12 cellular contexts compared by ENCODE assay signal in the genomic region with DNA sequence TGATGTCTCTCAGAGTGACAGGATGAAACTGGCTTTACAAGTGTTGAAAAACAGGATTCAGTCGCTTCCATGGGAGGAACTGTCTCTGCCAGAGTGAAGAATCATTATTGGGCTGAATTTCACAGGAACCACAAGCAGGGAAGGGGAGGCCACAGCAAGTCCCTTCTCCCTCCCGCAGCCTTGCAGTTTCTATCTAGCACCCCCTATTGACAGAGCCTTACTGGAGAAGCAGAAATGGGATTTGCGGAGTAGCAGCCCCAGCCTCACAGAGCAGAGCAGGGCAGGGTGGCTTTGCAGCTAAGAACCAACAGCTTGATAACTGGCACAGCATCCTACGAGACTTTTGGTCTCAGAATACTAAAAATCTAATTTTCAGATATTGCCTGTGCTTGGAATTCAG.
DNase-seq lines count a peak whose midpoint lies in the region; ATAC-seq, FAIRE-seq and TF ChIP-seq lines count a peak whose summit lies in the region.
"Had no signal": no experiment of that assay in that cellular context is flagged by ENCODE, and none has a peak within 500 bp of the region (broad histone marks: within the 10 kb centered on the region; RNA-seq: fewer than 3 reads in every experiment).

No MANE protein-coding gene starts in this region.

- H3K4me2 ChIP-seq in HepG2 (ENCODE audit: low read depth, low read length) = no peak overlapping the region
- 0 out of 2 replicates have a peak overlapping the region, but pooled peaks have one; percentile 34 for H3K4me2 ChIP-seq in PC-3 (ENCODE audit: low read length)

- BruUV-seq in HepG2 (replicated peaks; lab: Mats Ljungman, UMichigan) (no TSS peak), PC-3 (replicated peaks; lab: Mats Ljungman, UMichigan) (no TSS peak)

- H4K20me1 ChIP-seq in HepG2 (ENCODE audit: insufficient read depth, low read length) = no peaks in the 10 kb centered on the region
- H4K20me1 ChIP-seq in PC-3 (ENCODE audit: low read length) = no peaks in the 10 kb centered on the region

- FAIRE-seq in HepG2 (lab: Jason Lieb, UNC) = no peak

- in situ Hi-C loops in HepG2 (cut with HindIII; ENCODE audit: extremely low pct_ligation_motif_present, low pct_unique_long_range_greater_than_20kb) = no loop called here

- CTCF ChIA-PET in HepG2 (lab: Yijun Ruan, JAX; ENCODE audit: low intra/inter-chr PET ratio, low total read pairs) = no interaction called here
- CTCF ChIA-PET in PC-3 (lab: Charles Lee) = interaction anchor here (0.7 kb wide), 1 partner anchor 185 kb away, joined by 3 read pairs; no protein-coding TSS in a partner anchor

- DNase-seq in HepG2 (ENCODE audit: low spot score) = no peak
- DNase-seq in right lobe of liver = no peak
- peak; percentile 3 for DNase-seq in PC-3
- DNase-seq in fibroblast of villous mesenchyme (ENCODE audit: low read depth) = no peak
- no peak for DNase-seq in glomerular visceral epithelial cell (ENCODE audit: extremely low spot score)
- DNase-seq in SHP77 treated with DMSO at 0.1 percent for 48 hours (lab: John Stamatoyannopoulos, UW) = no peak
- DNase-seq: body of pancreas, HFFc6, NCI-H187 treated with DMSO at 0.1 percent for 48 hours had no signal

- no peak overlapping the region for H3K4me3 ChIP-seq in HepG2 (replicated peaks in 1 of 3; ENCODE audit: insufficient read depth in 1 of 3, low read depth in 2 of 3, low read length in 3 of 3)
- no peak overlapping the region for H3K4me3 ChIP-seq in right lobe of liver
- no peak overlapping the region for H3K4me3 ChIP-seq in PC-3 (ENCODE audit: low read length)
- H3K4me3 ChIP-seq in fibroblast of villous mesenchyme (ENCODE audit: low read depth, low read length) = no peak overlapping the region
- H3K4me3 ChIP-seq: body of pancreas had no signal

- peak; percentile 50 for TF ChIP-seq CTCF in HepG2 (CRISPR knock-in tag; IDR thresholded peaks at IDR 0.05)
- TF ChIP-seq CTCF in right lobe of liver (IDR thresholded peaks at IDR 0.05) = peak in 1 of 4 donors; percentile 14
- no peak; the same call in 1 of the 2 replicates for TF ChIP-seq CTCF in PC-3 (conservative IDR thresholded peaks at IDR 0.05; ENCODE audit: low read depth, low read length)
- TF ChIP-seq CTCF in fibroblast of villous mesenchyme (IDR thresholded peaks at IDR 0.05; ENCODE audit: insufficient read depth, low read depth, low read length) = peak; percentile 19

- no peaks in the 10 kb centered on the region for H3K9me3 ChIP-seq in HepG2 (ENCODE audit: low read length)
- no peaks in the 10 kb centered on the region for H3K9me3 ChIP-seq in right lobe of liver
- H3K9me3 ChIP-seq in PC-3 (ENCODE audit: low read length) = no peaks in the 10 kb centered on the region
- H3K9me3 ChIP-seq: body of pancreas, neutrophil had no signal

- no peak overlapping the region for H3K27ac ChIP-seq in HepG2 (ENCODE audit: extremely low read length, insufficient read depth, low read length)
- no peak overlapping the region for H3K27ac ChIP-seq in right lobe of liver
- peak overlapping the region; percentile 74 for H3K27ac ChIP-seq in PC-3 (ENCODE audit: low read length)
- H3K27ac ChIP-seq: body of pancreas, neutrophil had no signal

- H3F3A ChIP-seq in PC-3 (ENCODE audit: low read length, unreplicated experiment) = no peaks in the 10 kb centered on the region

- TF ChIP-seq POLR2A in HepG2 (IDR thresholded peaks at IDR 0.05; ENCODE audit: insufficient read depth in 1 of 2, low read depth in 2 of 2, low read length in 2 of 2) = no peak
- no peak for TF ChIP-seq POLR2A in right lobe of liver (IDR thresholded peaks at IDR 0.05)

- TF ChIP-seq EP300 in HepG2 (IDR thresholded peaks at IDR 0.05; ENCODE audit: low read depth in 2 of 2, low read length in 2 of 2) (no peak), HepG2 (CRISPR knock-in tag; IDR thresholded peaks at IDR 0.05; ENCODE audit: borderline replicate concordance) (no peak)

- WGBS in HepG2 (ENCODE audit: low lambda C conversion rate) = 35% methylated on average over 3 of the region's 4 CpGs
- WGBS in right lobe of liver (ENCODE audit: insufficient coverage, low coverage, low lambda C conversion rate, missing lambda C conversion rate) = 36% methylated on average over 2 of the region's 4 CpGs

- H3K9me2 ChIP-seq in PC-3 (replicated peaks; ENCODE audit: low read length) = no peaks in the 10 kb centered on the region

- POLR2A ChIA-PET in HepG2 (lab: Yijun Ruan, JAX) (no interaction called here), PC-3 (lab: Charles Lee; ENCODE audit: unreplicated experiment) (no interaction called here)

- H3K79me2 ChIP-seq in HepG2 (ENCODE audit: insufficient read depth, low read length) (no peaks in the 10 kb centered on the region), PC-3 (ENCODE audit: low read length) (no peaks in the 10 kb centered on the region)

- H3K9ac ChIP-seq in HepG2 (ENCODE audit: insufficient read depth, low read depth, low read length) = no peak overlapping the region
- H3K9ac ChIP-seq in PC-3 (ENCODE audit: low read length) = no peak overlapping the region

- no peak for TF ChIP-seq RAD21 in HepG2 (CRISPR knock-in tag; IDR thresholded peaks at IDR 0.05)

- intact Hi-C loops in HepG2 (cut with micrococcal nuclease; ENCODE audit: unreplicated experiment) (no loop called here), right lobe of liver (cut with DNase I) (no loop called here), PC-3 (cut with micrococcal nuclease) (no loop called here)

- H3K4me1 ChIP-seq in HepG2 (ENCODE audit: insufficient read depth, low read length) (no peaks in the 10 kb centered on the region), right lobe of liver (no peaks in the 10 kb centered on the region), PC-3 (ENCODE audit: insufficient read depth, low read length) (peaks cover 26% of the 10 kb centered on the region)
- H3K4me1 ChIP-seq: body of pancreas had no signal

- ATAC-seq in HepG2 (0 out of 3 replicates have a peak, but pooled peaks have one; percentile 25), right lobe of liver (no peak), PC-3 (no peak), HG03039 (IDR thresholded peaks at IDR 0.05; ENCODE audit: unreplicated experiment) (no peak), HG02870 (IDR thresholded peaks at IDR 0.05; ENCODE audit: unreplicated experiment) (no peak)
- ATAC-seq: body of pancreas had no signal

- H2AFZ ChIP-seq in HepG2 (ENCODE audit: low read length) = no peak overlapping the region
- no peak overlapping the region for H2AFZ ChIP-seq in PC-3 (ENCODE audit: low read length)

- H3K27me3 ChIP-seq in HepG2 (ENCODE audit: control insufficient read depth in 1 of 2, insufficient read depth in 2 of 2, low read length in 2 of 2) (no peaks in the 10 kb centered on the region), right lobe of liver (no peaks in the 10 kb centered on the region), PC-3 (ENCODE audit: low read length) (no peaks in the 10 kb centered on the region)
- H3K27me3 ChIP-seq: body of pancreas, neutrophil had no signal

- H3K36me3 ChIP-seq in HepG2 (replicated peaks in 1 of 2; ENCODE audit: control insufficient read depth in 1 of 2, insufficient read depth in 2 of 2, low read length in 2 of 2) (no peaks in the 10 kb centered on the region), right lobe of liver (no peaks in the 10 kb centered on the region), PC-3 (ENCODE audit: low read depth, low read length) (no peaks in the 10 kb centered on the region)
- H3K36me3 ChIP-seq: neutrophil had no signal

TF ChIP-seq in HepG2, 621 proteins besides CTCF, POLR2A, EP300 and RAD21:
- TF ChIP-seq ZKSCAN5 (CRISPR knock-in tag; IDR thresholded peaks at IDR 0.05) = no peak
- TF ChIP-seq, protein P1, sequence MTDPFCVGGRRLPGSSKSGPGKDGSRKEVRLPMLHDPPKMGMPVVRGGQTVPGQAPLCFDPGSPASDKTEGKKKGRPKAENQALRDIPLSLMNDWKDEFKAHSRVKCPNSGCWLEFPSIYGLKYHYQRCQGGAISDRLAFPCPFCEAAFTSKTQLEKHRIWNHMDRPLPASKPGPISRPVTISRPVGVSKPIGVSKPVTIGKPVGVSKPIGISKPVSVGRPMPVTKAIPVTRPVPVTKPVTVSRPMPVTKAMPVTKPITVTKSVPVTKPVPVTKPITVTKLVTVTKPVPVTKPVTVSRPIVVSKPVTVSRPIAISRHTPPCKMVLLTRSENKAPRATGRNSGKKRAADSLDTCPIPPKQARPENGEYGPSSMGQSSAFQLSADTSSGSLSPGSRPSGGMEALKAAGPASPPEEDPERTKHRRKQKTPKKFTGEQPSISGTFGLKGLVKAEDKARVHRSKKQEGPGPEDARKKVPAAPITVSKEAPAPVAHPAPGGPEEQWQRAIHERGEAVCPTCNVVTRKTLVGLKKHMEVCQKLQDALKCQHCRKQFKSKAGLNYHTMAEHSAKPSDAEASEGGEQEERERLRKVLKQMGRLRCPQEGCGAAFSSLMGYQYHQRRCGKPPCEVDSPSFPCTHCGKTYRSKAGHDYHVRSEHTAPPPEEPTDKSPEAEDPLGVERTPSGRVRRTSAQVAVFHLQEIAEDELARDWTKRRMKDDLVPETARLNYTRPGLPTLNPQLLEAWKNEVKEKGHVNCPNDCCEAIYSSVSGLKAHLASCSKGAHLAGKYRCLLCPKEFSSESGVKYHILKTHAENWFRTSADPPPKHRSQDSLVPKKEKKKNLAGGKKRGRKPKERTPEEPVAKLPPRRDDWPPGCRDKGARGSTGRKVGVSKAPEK (CRISPR knock-in tag; IDR thresholded peaks at IDR 0.05; ENCODE audit: borderline replicate concordance) = no peak
